In genomic region chr17:78431692-78431958, GRCh38 we compare ENCODE assay signal across 30 cellular contexts.
"Had no signal": no experiment of that assay in that cellular context is flagged by ENCODE, and none has a peak within 500 bp of the region (broad histone marks: within the 10 kb centered on the region; RNA-seq: fewer than 3 reads in every experiment).

No MANE protein-coding gene starts in this region.

- H3K4me3 Mint-ChIP-seq: activated CD4-positive, alpha-beta memory T cell treated with anti-CD3 and anti-CD28 coated beads, Interleukin-2, amount 10 ng/mL, durations not matched to agents 7 days and 5 days; activated CD4-positive, alpha-beta T cell treated with anti-CD3 and anti-CD28 coated beads, Interleukin-2, amount 10 ng/mL, durations not matched to agents 7 days and 5 days; activated naive CD8-positive, alpha-beta T cell treated with anti-CD3 and anti-CD28 coated beads for 36 hours; activated T-cell treated with anti-CD3 and anti-CD28 coated beads, Interleukin-2, amount 50 U/mL, for 24 hours; activated T-helper 17 cell treated with anti-CD3 and anti-CD28 coated beads, Interleukin-2, amount 50 U/mL, for 72 hours; brain; endodermal cell; natural killer cell; T-helper 1 cell treated with Interleukin-12 subunit alpha and Interleukin-12 subunit beta and Interleukin-4 antibody, amounts not matched to agents 30 μg/mL and 1 μg/mL, for 36 hours had no signal

- H3K4me1 Mint-ChIP-seq: activated CD4-positive, alpha-beta memory T cell treated with anti-CD3 and anti-CD28 coated beads, Interleukin-2, amount 10 ng/mL, durations not matched to agents 7 days and 5 days; activated CD4-positive, alpha-beta T cell treated with anti-CD3 and anti-CD28 coated beads, Interleukin-2, amount 10 ng/mL, durations not matched to agents 7 days and 5 days; activated T-helper 17 cell treated with anti-CD3 and anti-CD28 coated beads, Interleukin-2, amount 50 U/mL, for 72 hours had no signal

- H3K9me3 ChIP-seq: adrenal gland, ascending aorta, esophagus muscularis mucosa, heart right ventricle, lower lobe of right lung, thyroid gland, upper lobe of left lung had no signal

- H3K4me1 ChIP-seq: adrenal gland, ascending aorta, foreskin keratinocyte, heart right ventricle, lower lobe of right lung had no signal

- H3K27me3 Mint-ChIP-seq: activated CD4-positive, alpha-beta memory T cell treated with anti-CD3 and anti-CD28 coated beads, Interleukin-2, amount 10 ng/mL, durations not matched to agents 7 days and 5 days; activated CD4-positive, alpha-beta T cell treated with anti-CD3 and anti-CD28 coated beads, Interleukin-2, amount 10 ng/mL, durations not matched to agents 7 days and 5 days; activated naive CD8-positive, alpha-beta T cell treated with anti-CD3 and anti-CD28 coated beads for 36 hours; activated T-cell treated with anti-CD3 and anti-CD28 coated beads, Interleukin-2, amount 50 U/mL, for 24 hours; activated T-helper 17 cell treated with anti-CD3 and anti-CD28 coated beads, Interleukin-2, amount 50 U/mL, for 72 hours had no signal

- H3K27ac Mint-ChIP-seq: activated CD4-positive, alpha-beta memory T cell treated with anti-CD3 and anti-CD28 coated beads, Interleukin-2, amount 10 ng/mL, durations not matched to agents 7 days and 5 days; activated CD4-positive, alpha-beta T cell treated with anti-CD3 and anti-CD28 coated beads, Interleukin-2, amount 10 ng/mL, durations not matched to agents 7 days and 5 days; activated naive CD8-positive, alpha-beta T cell treated with anti-CD3 and anti-CD28 coated beads for 36 hours; activated T-cell treated with anti-CD3 and anti-CD28 coated beads, Interleukin-2, amount 50 U/mL, for 24 hours; activated T-helper 17 cell treated with anti-CD3 and anti-CD28 coated beads, Interleukin-2, amount 50 U/mL, for 72 hours; brain; endodermal cell; natural killer cell; T-helper 1 cell treated with Interleukin-12 subunit alpha and Interleukin-12 subunit beta and Interleukin-4 antibody, amounts not matched to agents 30 μg/mL and 1 μg/mL, for 36 hours had no signal

- ATAC-seq: activated T-helper 17 cell treated with anti-CD3 and anti-CD28 coated beads, Interleukin-2, amount 50 U/mL, for 72 hours; foreskin keratinocyte; lower lobe of right lung; natural killer cell; stimulated activated naive CD8-positive, alpha-beta T cell treated with anti-CD3 and anti-CD28 coated beads, Interleukin-15, Interleukin-2, amounts not matched to agents 100 U/mL and 50 U/mL, for 24 hours had no signal

- H3K27me3 ChIP-seq: adrenal gland, ascending aorta, cardiac muscle cell, thyroid gland, upper lobe of left lung had no signal

- DNase-seq: activated CD4-positive, alpha-beta memory T cell treated with anti-CD3 and anti-CD28 coated beads, Interleukin-2, amount 10 ng/mL, durations not matched to agents 7 days and 5 days; activated CD4-positive, alpha-beta T cell treated with anti-CD3 and anti-CD28 coated beads for 1 hour; activated CD4-positive, alpha-beta T cell treated with anti-CD3 and anti-CD28 coated beads, Interleukin-2, amount 10 ng/mL, durations not matched to agents 7 days and 5 days; activated CD8-positive, alpha-beta memory T cell treated with anti-CD3 and anti-CD28 coated beads, Interleukin-2, amount 50 U/mL, for 48 hours; activated gamma-delta T cell treated with Interleukin-2 at 50 U/mL for 16 hours; activated naive CD8-positive, alpha-beta T cell treated with anti-CD3 and anti-CD28 coated beads for 36 hours; activated T-cell treated with anti-CD3 and anti-CD28 coated beads, Interleukin-2, amount 50 U/mL, for 24 hours; adrenal gland; endodermal cell; foreskin keratinocyte; heart right ventricle; lower lobe of right lung; mesendoderm; natural killer cell; stimulated activated CD4-positive, alpha-beta T cell treated with anti-CD3 and anti-CD28 coated beads, Interleukin-12 subunit alpha, Interleukin-12 subunit beta, amount 100 ng/mL, for 4 hours; stimulated activated CD4-positive, alpha-beta T cell treated with anti-CD3 and anti-CD28 coated beads, Interleukin-4, amount 100 ng/mL, for 1 hour; stimulated activated naive CD8-positive, alpha-beta T cell treated with anti-CD3 and anti-CD28 coated beads, Interleukin-15, Interleukin-2, amounts not matched to agents 100 U/mL and 50 U/mL, for 24 hours; SW 1271; T-helper 9 cell; upper lobe of left lung had no signal

- H3K36me3 Mint-ChIP-seq: natural killer cell had no signal

- H3K9me3 Mint-ChIP-seq: activated CD4-positive, alpha-beta memory T cell treated with anti-CD3 and anti-CD28 coated beads, Interleukin-2, amount 10 ng/mL, durations not matched to agents 7 days and 5 days; activated CD4-positive, alpha-beta T cell treated with anti-CD3 and anti-CD28 coated beads, Interleukin-2, amount 10 ng/mL, durations not matched to agents 7 days and 5 days; activated naive CD8-positive, alpha-beta T cell treated with anti-CD3 and anti-CD28 coated beads for 36 hours; activated T-cell treated with anti-CD3 and anti-CD28 coated beads, Interleukin-2, amount 50 U/mL, for 24 hours; activated T-helper 17 cell treated with anti-CD3 and anti-CD28 coated beads, Interleukin-2, amount 50 U/mL, for 72 hours; endodermal cell; natural killer cell; T-helper 1 cell treated with Interleukin-12 subunit alpha and Interleukin-12 subunit beta and Interleukin-4 antibody, amounts not matched to agents 30 μg/mL and 1 μg/mL, for 36 hours had no signal

- H3K27ac ChIP-seq: adrenal gland, ascending aorta, cardiac muscle cell, esophagus muscularis mucosa, foreskin keratinocyte, heart right ventricle, lower lobe of right lung, skin epidermis, thyroid gland, upper lobe of left lung, WERI-Rb-1 had no signal

- FAIRE-seq: TTC549 had no signal

- H3K4me3 ChIP-seq: adrenal gland, ascending aorta, cardiac muscle cell, esophagus muscularis mucosa, heart right ventricle, lower lobe of right lung, skin epidermis, thyroid gland, upper lobe of left lung had no signal
